ENCODE assay signal across 1 cellular context in genomic region chr4:180770265-180770664, GRCh38.
TF ChIP-seq lines count a peak whose summit lies in the region.

No MANE protein-coding gene starts in this region.

TF ChIP-seq in GM23338, 12 proteins besides CTCF, POLR2A, EP300 and RAD21:
- TF ChIP-seq ZNF462 (CRISPR knock-in tag; IDR thresholded peaks at IDR 0.05) (no peak), JUNB (IDR thresholded peaks at IDR 0.05; ENCODE audit: unreplicated experiment) (no peak), EZH2phosphoT487 (IDR thresholded peaks at IDR 0.05; ENCODE audit: unreplicated experiment) (no peak), POLR2AphosphoS5 (IDR thresholded peaks at IDR 0.05; ENCODE audit: low read depth) (no peak), STAT1 (IDR thresholded peaks at IDR 0.05; ENCODE audit: unreplicated experiment) (no peak), NANOG (IDR thresholded peaks at IDR 0.05; ENCODE audit: borderline replicate concordance) (no peak), ETS1 (IDR thresholded peaks at IDR 0.05) (no peak), REST (IDR thresholded peaks at IDR 0.05; ENCODE audit: unreplicated experiment) (no peak), EZH2 (IDR thresholded peaks at IDR 0.05; ENCODE audit: low read depth, unreplicated experiment) (no peak), CREB1 (CRISPR knock-in tag; IDR thresholded peaks at IDR 0.05; ENCODE audit: low read depth) (no peak), ZNF114 (CRISPR knock-in tag; IDR thresholded peaks at IDR 0.05) (no peak), ZNF331 (CRISPR knock-in tag; IDR thresholded peaks at IDR 0.05; ENCODE audit: low read depth) (no peak)
